33 cellular contexts compared by ENCODE assay signal in the genomic region with DNA sequence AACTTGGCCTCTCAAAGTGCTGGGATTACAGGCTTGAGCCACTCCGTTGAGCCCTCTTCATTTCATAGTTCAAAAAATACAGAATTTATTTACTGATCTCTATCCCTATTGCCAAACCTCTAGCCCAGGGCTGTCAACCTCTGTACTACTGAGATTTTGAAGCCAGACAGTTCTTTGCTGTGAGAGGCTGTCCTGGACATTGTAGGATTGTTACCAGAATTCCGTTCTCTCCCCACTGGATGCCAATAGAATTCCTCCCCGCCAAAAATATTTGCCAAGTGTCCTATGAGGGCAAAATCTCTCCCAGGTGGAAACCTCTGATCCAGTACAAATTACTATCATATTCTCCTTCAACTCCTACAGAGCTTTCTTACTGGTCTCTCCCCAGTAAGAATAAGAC. TPM values are rescaled to one million over a fixed set of nuclear protein-coding genes. Genes with fewer than 3 reads are reported as not detected.
"Had no signal": no experiment of that assay in that cellular context is flagged by ENCODE, and none has a peak within 500 bp of the region (broad histone marks: within the 10 kb centered on the region; RNA-seq: fewer than 3 reads in every experiment).

No MANE protein-coding gene starts in this region.

- H3K4me3 Mint-ChIP-seq: activated B cell treated with CpG ODN at 0.5 μM for 24 hours; activated CD8-positive, alpha-beta T cell treated with anti-CD3 and anti-CD28 coated beads for 36 hours; activated naive CD8-positive, alpha-beta T cell; activated naive CD8-positive, alpha-beta T cell treated with anti-CD3 and anti-CD28 coated beads, Interleukin-2, amount 50 U/mL, for 24 hours; activated T-cell treated with anti-CD3 and anti-CD28 coated beads, Interleukin-2, amount 50 U/mL, for 4 hours; activated T-helper 17 cell treated with anti-CD3 and anti-CD28 coated beads, Interleukin-2, amount 50 U/mL, for 72 hours; central memory CD8-positive, alpha-beta T cell; effector memory CD8-positive, alpha-beta T cell; T-helper 17 cell; T-helper 2 cell treated with Interferon-gamma antibody and Interleukin-4, amounts not matched to agents 5 μg/mL and 100 μg/mL, for 36 hours had no signal

- H3K27ac ChIP-seq: adrenal gland, brain microvascular endothelial cell, foreskin keratinocyte, gastrocnemius medialis, WERI-Rb-1 had no signal

- H3K27me3 Mint-ChIP-seq: activated B cell treated with CpG ODN at 0.5 μM for 24 hours; activated CD8-positive, alpha-beta T cell treated with anti-CD3 and anti-CD28 coated beads for 36 hours; activated naive CD8-positive, alpha-beta T cell; activated naive CD8-positive, alpha-beta T cell treated with anti-CD3 and anti-CD28 coated beads, Interleukin-2, amount 50 U/mL, for 24 hours; activated T-helper 17 cell treated with anti-CD3 and anti-CD28 coated beads, Interleukin-2, amount 50 U/mL, for 72 hours; central memory CD8-positive, alpha-beta T cell; effector memory CD8-positive, alpha-beta T cell; T-helper 17 cell had no signal

- H3K9me3 Mint-ChIP-seq: activated CD8-positive, alpha-beta T cell treated with anti-CD3 and anti-CD28 coated beads for 36 hours; activated naive CD8-positive, alpha-beta T cell treated with anti-CD3 and anti-CD28 coated beads, Interleukin-2, amount 50 U/mL, for 24 hours; T-helper 2 cell treated with Interferon-gamma antibody and Interleukin-4, amounts not matched to agents 5 μg/mL and 100 μg/mL, for 36 hours had no signal

- H3K9me3 ChIP-seq: adrenal gland, esophagus muscularis mucosa, gastrocnemius medialis had no signal

- H3K36me3 Mint-ChIP-seq: activated naive CD8-positive, alpha-beta T cell had no signal

- H3K4me1 Mint-ChIP-seq: activated B cell treated with CpG ODN at 0.5 μM for 24 hours; activated naive CD8-positive, alpha-beta T cell treated with anti-CD3 and anti-CD28 coated beads, Interleukin-2, amount 50 U/mL, for 24 hours; activated T-helper 17 cell treated with anti-CD3 and anti-CD28 coated beads, Interleukin-2, amount 50 U/mL, for 72 hours; central memory CD8-positive, alpha-beta T cell; T-helper 17 cell had no signal

- H3K27ac Mint-ChIP-seq: activated B cell treated with CpG ODN at 0.5 μM for 24 hours; activated CD8-positive, alpha-beta T cell treated with anti-CD3 and anti-CD28 coated beads for 36 hours; activated naive CD8-positive, alpha-beta T cell; activated naive CD8-positive, alpha-beta T cell treated with anti-CD3 and anti-CD28 coated beads, Interleukin-2, amount 50 U/mL, for 24 hours; activated T-helper 17 cell treated with anti-CD3 and anti-CD28 coated beads, Interleukin-2, amount 50 U/mL, for 72 hours; effector memory CD8-positive, alpha-beta T cell; T-helper 17 cell; T-helper 2 cell treated with Interferon-gamma antibody and Interleukin-4, amounts not matched to agents 5 μg/mL and 100 μg/mL, for 36 hours had no signal

- H3K4me1 ChIP-seq: adrenal gland, foreskin keratinocyte had no signal

- DNase-seq: activated B cell treated with CpG ODN at 0.5 μM for 24 hours; activated CD4-positive, alpha-beta T cell treated with anti-CD3 and anti-CD28 coated beads for 48 hours; activated CD4-positive, alpha-beta T cell treated with anti-CD3 and anti-CD28 coated beads, Interleukin-2, amount 50 U/mL, for 1 hour; activated CD4-positive, alpha-beta T cell treated with anti-CD3 and anti-CD28 coated beads, Interleukin-2, amount 50 U/mL, for 48 hours; activated CD8-positive, alpha-beta memory T cell treated with anti-CD3 and anti-CD28 coated beads for 24 hours; activated CD8-positive, alpha-beta T cell treated with anti-CD3 and anti-CD28 coated beads for 36 hours; activated effector memory CD4-positive, alpha-beta T cell treated with Interleukin-2 at 50 U/mL for 16 hours; activated gamma-delta T cell treated with Interleukin-2 at 50 U/mL for 16 hours; activated naive CD4-positive, alpha-beta T cell treated with anti-CD3 and anti-CD28 coated beads, Interleukin-2, amount 50 U/mL, for 16 hours; activated naive CD4-positive, alpha-beta T cell treated with Interleukin-2 at 50 U/mL for 16 hours; activated naive CD8-positive, alpha-beta T cell treated with anti-CD3 and anti-CD28 coated beads, Interleukin-2, amount 50 U/mL, for 24 hours; activated T-cell treated with anti-CD3 and anti-CD28 coated beads, Interleukin-2, amount 50 U/mL, for 4 hours; adrenal gland; amygdala; brain microvascular endothelial cell; cortex of kidney; effector CD4-positive, alpha-beta T cell; effector memory CD8-positive, alpha-beta T cell; erythroblast; gastrocnemius medialis; glutamatergic neuron; SW 1271; T-helper 1 cell; T-helper 17 cell; T1000; WERI-Rb-1 had no signal

- ATAC-seq: activated CD4-positive, CD25-positive, alpha-beta regulatory T cell treated with anti-CD3 and anti-CD28 coated beads, Interleukin-2, amount 50 U/mL, for 24 hours; activated CD8-positive, alpha-beta T cell treated with anti-CD3 and anti-CD28 coated beads for 36 hours; activated naive CD8-positive, alpha-beta T cell treated with anti-CD3 and anti-CD28 coated beads, Interleukin-2, amount 50 U/mL, for 24 hours; activated T-cell treated with anti-CD3 and anti-CD28 coated beads, Interleukin-2, amount 50 U/mL, for 4 hours; activated T-helper 17 cell treated with anti-CD3 and anti-CD28 coated beads, Interleukin-2, amount 50 U/mL, for 72 hours; effector memory CD8-positive, alpha-beta T cell; gastrocnemius medialis; T-helper 17 cell had no signal

- H3K36me3 ChIP-seq: adrenal gland, brain microvascular endothelial cell, esophagus muscularis mucosa, gastrocnemius medialis, WERI-Rb-1 had no signal

- H3K4me3 ChIP-seq: adrenal gland, esophagus muscularis mucosa, gastrocnemius medialis had no signal

- H3K27me3 ChIP-seq: adrenal gland, brain microvascular endothelial cell, esophagus muscularis mucosa, foreskin keratinocyte, gastrocnemius medialis had no signal

RNA-seq across cellular contexts. Expression of gene ADAMTS9, which starts 29.6 kb away (rescaled TPM):
- total RNA-seq: activated B cell treated with CpG ODN at 0.5 μM for 24 hours; activated CD8-positive, alpha-beta T cell treated with anti-CD3 and anti-CD28 coated beads for 36 hours; activated T-helper 17 cell treated with anti-CD3 and anti-CD28 coated beads, Interleukin-2, amount 50 U/mL, for 72 hours; T-helper 17 cell had no signal
